17 cellular contexts compared by ENCODE assay signal in genomic region chr4:114494257-114494803, GRCh38.
"Had no signal": no experiment of that assay in that cellular context is flagged by ENCODE, and none has a peak within 500 bp of the region (broad histone marks: within the 10 kb centered on the region; RNA-seq: fewer than 3 reads in every experiment).

No MANE protein-coding gene starts in this region.

- H3K4me3 ChIP-seq: colonic mucosa, esophagus muscularis mucosa had no signal

- H3K27me3 ChIP-seq: colonic mucosa, esophagus muscularis mucosa had no signal

- H3K4me1 ChIP-seq: colonic mucosa, esophagus muscularis mucosa had no signal

- H3K27ac ChIP-seq: colonic mucosa, esophagus muscularis mucosa had no signal

- DNase-seq: activated CD4-positive, alpha-beta T cell treated with anti-CD3 and anti-CD28 coated beads for 1 hour; activated CD4-positive, alpha-beta T cell treated with anti-CD3 and anti-CD28 coated beads, Interleukin-2, amount 50 U/mL, for 4 hours; activated CD8-positive, alpha-beta memory T cell treated with anti-CD3 and anti-CD28 coated beads, Interleukin-2, amount 10 ng/mL, durations not matched to agents 7 days and 5 days; activated effector memory CD4-positive, alpha-beta T cell treated with Interleukin-2 at 50 U/mL for 16 hours; activated T-cell treated with anti-CD3 and anti-CD28 coated beads, Interleukin-2, amount 50 U/mL, for 24 hours; central memory CD4-positive, alpha-beta T cell; colonic mucosa; kidney; left ventricle myocardium superior; mesenchymal stem cell; retina; stimulated activated CD4-positive, alpha-beta T cell treated with anti-CD3 and anti-CD28 coated beads, Interleukin-2, amount 100 ng/mL, for 48 hours; T1000 had no signal

- H3K9me3 ChIP-seq: colonic mucosa, esophagus muscularis mucosa had no signal

- H3K9me3 Mint-ChIP-seq: activated naive CD4-positive, alpha-beta T cell treated with anti-CD3 and anti-CD28 coated beads, Interleukin-2, amount 50 U/mL, for 24 hours; activated T-cell treated with anti-CD3 and anti-CD28 coated beads, Interleukin-2, amount 50 U/mL, for 24 hours; stimulated activated memory B cell treated with anti-CD40 and anti-IgM and Interleukin-4, amounts not matched to agents 10 μg/mL and 1 μg/mL and 100 μg/mL, for 72 hours had no signal

- H3K36me3 ChIP-seq: colonic mucosa, esophagus muscularis mucosa had no signal

- H3K27me3 Mint-ChIP-seq: activated CD8-positive, alpha-beta memory T cell treated with anti-CD3 and anti-CD28 coated beads, Interleukin-2, amount 10 ng/mL, durations not matched to agents 7 days and 5 days; activated T-cell treated with anti-CD3 and anti-CD28 coated beads, Interleukin-2, amount 50 U/mL, for 24 hours; natural killer cell treated with Interleukin-12 subunit alpha and Interleukin-12 subunit beta and Interleukin-15 and Interleukin-18, amount 100 ng/mL, for 72 hours had no signal

- H3K36me3 Mint-ChIP-seq: activated CD8-positive, alpha-beta memory T cell treated with anti-CD3 and anti-CD28 coated beads, Interleukin-2, amount 10 ng/mL, durations not matched to agents 7 days and 5 days; activated naive CD4-positive, alpha-beta T cell treated with anti-CD3 and anti-CD28 coated beads, Interleukin-2, amount 50 U/mL, for 24 hours; natural killer cell treated with Interleukin-12 subunit alpha and Interleukin-12 subunit beta and Interleukin-15 and Interleukin-18, amount 100 ng/mL, for 72 hours; stimulated activated memory B cell treated with anti-CD40 and anti-IgM and Interleukin-4, amounts not matched to agents 10 μg/mL and 1 μg/mL and 100 μg/mL, for 72 hours had no signal

- H3K4me1 Mint-ChIP-seq: activated CD8-positive, alpha-beta memory T cell treated with anti-CD3 and anti-CD28 coated beads, Interleukin-2, amount 10 ng/mL, durations not matched to agents 7 days and 5 days; activated naive CD4-positive, alpha-beta T cell treated with anti-CD3 and anti-CD28 coated beads, Interleukin-2, amount 50 U/mL, for 24 hours had no signal

- H3K27ac Mint-ChIP-seq: activated CD8-positive, alpha-beta memory T cell treated with anti-CD3 and anti-CD28 coated beads, Interleukin-2, amount 10 ng/mL, durations not matched to agents 7 days and 5 days; activated naive CD4-positive, alpha-beta T cell treated with anti-CD3 and anti-CD28 coated beads, Interleukin-2, amount 50 U/mL, for 24 hours; activated T-cell treated with anti-CD3 and anti-CD28 coated beads, Interleukin-2, amount 50 U/mL, for 24 hours; natural killer cell treated with Interleukin-12 subunit alpha and Interleukin-12 subunit beta and Interleukin-15 and Interleukin-18, amount 100 ng/mL, for 72 hours; stimulated activated memory B cell treated with anti-CD40 and anti-IgM and Interleukin-4, amounts not matched to agents 10 μg/mL and 1 μg/mL and 100 μg/mL, for 72 hours had no signal

- H3K4me3 Mint-ChIP-seq: activated CD8-positive, alpha-beta memory T cell treated with anti-CD3 and anti-CD28 coated beads, Interleukin-2, amount 10 ng/mL, durations not matched to agents 7 days and 5 days; activated naive CD4-positive, alpha-beta T cell treated with anti-CD3 and anti-CD28 coated beads, Interleukin-2, amount 50 U/mL, for 24 hours; activated T-cell treated with anti-CD3 and anti-CD28 coated beads, Interleukin-2, amount 50 U/mL, for 24 hours; natural killer cell treated with Interleukin-12 subunit alpha and Interleukin-12 subunit beta and Interleukin-15 and Interleukin-18, amount 100 ng/mL, for 72 hours; stimulated activated memory B cell treated with anti-CD40 and anti-IgM and Interleukin-4, amounts not matched to agents 10 μg/mL and 1 μg/mL and 100 μg/mL, for 72 hours had no signal
